Comparison of ENCODE assay signal across 16 cellular contexts in genomic region chr17:72267601-72268000, GRCh38.
"Had no signal": no experiment of that assay in that cellular context is flagged by ENCODE, and none has a peak within 500 bp of the region (broad histone marks: within the 10 kb centered on the region; RNA-seq: fewer than 3 reads in every experiment).

No MANE protein-coding gene starts in this region.

- H3K27me3 ChIP-seq: brain microvascular endothelial cell, hepatocyte, neutrophil had no signal

- H3K36me3 ChIP-seq: brain microvascular endothelial cell, esophagus muscularis mucosa, left lung, neutrophil, thoracic aorta had no signal

- H3K9me3 ChIP-seq: esophagus muscularis mucosa, left lung, neutrophil, thoracic aorta had no signal

- H3K4me1 ChIP-seq: esophagus muscularis mucosa, left lung had no signal

- ATAC-seq: left lung; naive thymus-derived CD4-positive, alpha-beta T cell; stimulated activated effector memory CD8-positive, alpha-beta T cell treated with anti-CD3 and anti-CD28 coated beads, Interleukin-12 subunit alpha, Interleukin-12 subunit beta, amount 100 ng/mL, for 72 hours had no signal

- H3K4me3 ChIP-seq: esophagus muscularis mucosa, hepatocyte, left lung, thoracic aorta had no signal

- DNase-seq: activated CD4-positive, CD25-positive, alpha-beta regulatory T cell treated with anti-CD3 and anti-CD28 coated beads, Interleukin-2, amount 50 U/mL, for 72 hours; activated naive CD8-positive, alpha-beta T cell treated with anti-CD3 and anti-CD28 coated beads, Interleukin-2, amount 10 ng/mL, durations not matched to agents 7 days and 5 days; anterior cingulate cortex; brain microvascular endothelial cell; cortex of kidney; effector CD4-positive, alpha-beta T cell; left lung; mammary epithelial cell; naive thymus-derived CD4-positive, alpha-beta T cell; posterior cingulate gyrus; retina had no signal

- H3K27ac ChIP-seq: brain microvascular endothelial cell, esophagus muscularis mucosa, hepatocyte, left lung, neutrophil, thoracic aorta had no signal
